Comparison of ENCODE assay signal across 21 cellular contexts in the genomic region with DNA sequence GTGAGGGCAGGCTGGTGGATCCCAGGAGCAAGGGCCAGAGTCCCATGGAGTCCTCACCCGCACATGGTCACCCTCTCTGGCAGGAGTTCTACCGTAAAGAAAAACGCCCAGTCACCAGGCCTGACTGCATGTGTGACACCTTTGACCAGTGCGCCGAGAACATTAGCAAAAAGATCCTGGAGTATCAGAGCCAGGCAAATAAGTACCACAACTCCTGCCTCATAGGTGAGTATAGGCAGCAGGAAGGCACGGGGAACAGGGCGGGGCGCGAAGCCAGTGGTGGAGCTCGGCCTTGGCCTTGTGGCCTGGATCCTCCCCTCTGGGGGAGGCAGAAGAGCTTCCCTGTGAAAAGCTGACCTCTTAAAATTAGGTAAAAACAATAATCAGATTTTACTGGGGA.
"Had no signal": no experiment of that assay in that cellular context is flagged by ENCODE, and none has a peak within 500 bp of the region (broad histone marks: within the 10 kb centered on the region; RNA-seq: fewer than 3 reads in every experiment).

No MANE protein-coding gene starts in this region.

- H3K36me3 ChIP-seq: gastrocnemius medialis, neutrophil, prostate gland had no signal

- H3K9me3 ChIP-seq: body of pancreas, esophagus squamous epithelium, gastrocnemius medialis, neutrophil, ovary, prostate gland had no signal

- DNase-seq: activated CD4-positive, alpha-beta T cell treated with anti-CD3 and anti-CD28 coated beads, Interleukin-2, amount 10 ng/mL, durations not matched to agents 7 days and 5 days; activated CD4-positive, CD25-positive, alpha-beta regulatory T cell treated with anti-CD3 and anti-CD28 coated beads, Interleukin-2, amount 50 U/mL, for 72 hours; activated CD8-positive, alpha-beta T cell treated with anti-CD3 and anti-CD28 coated beads, Interleukin-2, amount 10 ng/mL, durations not matched to agents 7 days and 5 days; activated gamma-delta T cell treated with Interleukin-2 at 50 U/mL for 16 hours; anterior cingulate cortex; body of pancreas; caudate nucleus; dorsolateral prefrontal cortex; effector memory CD8-positive, alpha-beta T cell; esophagus squamous epithelium; gastrocnemius medialis; hippocampal formation; midbrain; ovary; stimulated activated CD4-positive, alpha-beta T cell treated with anti-CD3 and anti-CD28 coated beads, Interleukin-4, amount 100 ng/mL, for 24 hours; stimulated activated naive CD4-positive, alpha-beta T cell treated with Interleukin-2 at 50 U/mL for 16 hours had no signal

- ATAC-seq: activated CD8-positive, alpha-beta T cell treated with anti-CD3 and anti-CD28 coated beads, Interleukin-2, amount 10 ng/mL, durations not matched to agents 7 days and 5 days; body of pancreas; effector memory CD8-positive, alpha-beta T cell; gastrocnemius medialis; natural killer cell treated with Interleukin-12 subunit alpha and Interleukin-12 subunit beta and Interleukin-15 and Interleukin-18, amount 100 ng/mL, for 72 hours had no signal

- H3K27me3 ChIP-seq: body of pancreas, dorsolateral prefrontal cortex, esophagus squamous epithelium, gastrocnemius medialis, neutrophil, ovary had no signal

- H3K27ac ChIP-seq: body of pancreas, dorsolateral prefrontal cortex, esophagus squamous epithelium, gastrocnemius medialis, neutrophil, ovary, prostate gland, thoracic aorta, VCaP had no signal

- H3K4me1 ChIP-seq: body of pancreas, esophagus squamous epithelium, gastrocnemius medialis, prostate gland had no signal

- H3K4me3 ChIP-seq: body of pancreas, dorsolateral prefrontal cortex, esophagus squamous epithelium, gastrocnemius medialis, ovary, prostate gland, thoracic aorta had no signal
